ENCODE assay signal across 22 cellular contexts in the genomic region with DNA sequence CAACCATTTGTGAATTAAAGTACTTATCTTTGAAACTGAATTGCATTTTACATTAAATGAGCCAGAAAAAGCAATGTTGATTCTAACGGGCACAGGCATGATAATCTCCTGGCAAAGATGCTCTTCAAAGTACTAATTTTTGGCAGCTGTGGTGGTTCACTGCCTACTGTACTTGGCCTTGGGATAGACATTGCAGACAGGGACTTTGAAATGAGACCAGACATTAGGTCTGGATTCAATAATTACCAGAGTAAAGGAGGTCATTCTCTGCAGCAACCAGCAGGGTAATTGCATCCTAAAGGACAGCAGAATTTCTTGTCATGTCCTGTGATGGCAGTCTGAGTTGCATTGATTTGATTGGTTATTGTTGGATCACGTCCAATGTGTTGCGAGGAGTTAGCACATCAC.
DNase-seq lines count a peak whose midpoint lies in the region; ATAC-seq and TF ChIP-seq lines count a peak whose summit lies in the region.
"Had no signal": no experiment of that assay in that cellular context is flagged by ENCODE, and none has a peak within 500 bp of the region (broad histone marks: within the 10 kb centered on the region; RNA-seq: fewer than 3 reads in every experiment).

No MANE protein-coding gene starts in this region.

- no peaks in the 10 kb centered on the region for H4K20me1 ChIP-seq in neural cell (ENCODE audit: insufficient read depth)

- no peak overlapping the region for H3K27ac ChIP-seq in neural cell (ENCODE audit: low read length)
- H3K27ac ChIP-seq: cardiac muscle cell, heart left ventricle, left lung, vagina had no signal

- no peak overlapping the region for H3K9ac ChIP-seq in neural cell (ENCODE audit: low read length)

- H3K9me3 ChIP-seq in neural cell (ENCODE audit: low read length), result no peaks in the 10 kb centered on the region
- H3K9me3 ChIP-seq: vagina had no signal

- peak; percentile 38 for TF ChIP-seq CTCF in neural cell (IDR thresholded peaks at IDR 0.05; ENCODE audit: poor library complexity, severe bottlenecking)

- H3K27me3 ChIP-seq in H7 (ENCODE audit: control insufficient read depth, insufficient read depth, low read length) (no peaks in the 10 kb centered on the region), neural cell (ENCODE audit: insufficient read depth, low read depth, low read length) (no peaks in the 10 kb centered on the region)
- H3K27me3 ChIP-seq: cardiac muscle cell, heart left ventricle, left lung, vagina had no signal

- no peaks in the 10 kb centered on the region for H3F3A ChIP-seq in neural cell (ENCODE audit: insufficient read depth, low read length, poor library complexity, severe bottlenecking)

- no peak for TF ChIP-seq RAD21 in neural cell (conservative IDR thresholded peaks at IDR 0.05)

- no peaks in the 10 kb centered on the region for H3K9me2 ChIP-seq in neural cell (ENCODE audit: insufficient read depth, low read length)

- H3K36me3 ChIP-seq in H7 (replicated peaks; ENCODE audit: control insufficient read depth, insufficient read depth, low read length) (no peaks in the 10 kb centered on the region), neural cell (ENCODE audit: insufficient read depth, low read length) (no peaks in the 10 kb centered on the region)
- H3K36me3 ChIP-seq: cardiac muscle cell, heart left ventricle, left lung, vagina had no signal

- ATAC-seq in SK-N-SH treated with all-trans-retinoic acid at 6 μM for 48 hours (peak; percentile 57; the same call in 1 of the 3 replicates), GM18861 (IDR thresholded peaks at IDR 0.05; ENCODE audit: unreplicated experiment) (no peak), HG03571 (IDR thresholded peaks at IDR 0.05; ENCODE audit: unreplicated experiment) (no peak)
- ATAC-seq: CD8-positive, alpha-beta T cell; GM12878; heart left ventricle; left lung; natural killer cell treated with Interleukin-12 subunit alpha and Interleukin-12 subunit beta and Interleukin-15 and Interleukin-18, amount 100 ng/mL, for 72 hours had no signal

- no peaks in the 10 kb centered on the region for H3K79me2 ChIP-seq in neural cell (replicated peaks; ENCODE audit: insufficient read depth, low read length)

- no peak overlapping the region for H3K4me2 ChIP-seq in neural cell (ENCODE audit: low read length)

- H3K4me3 ChIP-seq in H7 (ENCODE audit: insufficient read depth, low read depth, low read length) (no peak overlapping the region), neural cell (ENCODE audit: low read length) (no peak overlapping the region)
- H3K4me3 ChIP-seq: cardiac muscle cell, GM12878, heart left ventricle, left lung, vagina had no signal

- no peak overlapping the region for H2AFZ ChIP-seq in neural cell (ENCODE audit: low read depth, low read length)

- peak; percentile 2 for DNase-seq in H7
- DNase-seq in NCI-H1694 treated with DMSO at 0.1 percent for 48 hours (lab: John Stamatoyannopoulos, UW), result peak; percentile 77
- DNase-seq in activated T-cell treated with anti-CD3 and anti-CD28 coated beads, Interleukin-2, amount 50 U/mL, for 1 hour, result no peak
- DNase-seq: activated CD4-positive, alpha-beta T cell treated with anti-CD3 and anti-CD28 coated beads for 48 hours; activated naive CD4-positive, alpha-beta T cell treated with anti-CD3 and anti-CD28 coated beads, Interleukin-2, amount 50 U/mL, for 16 hours; CD8-positive, alpha-beta T cell; DND-41; heart left ventricle; HFFc6; Karpas-422; left lung; NCI-H1048; NCI-H69; substantia nigra had no signal

- no peak for TF ChIP-seq EP300 in neural cell (conservative IDR thresholded peaks at IDR 0.05; ENCODE audit: poor library complexity, severe bottlenecking)

TF ChIP-seq in SK-N-SH treated with all-trans-retinoic acid at 6 μM for 48 hours, 23 proteins besides CTCF, POLR2A, EP300 and RAD21 (continues in another document):
- TF ChIP-seq, protein P1, sequence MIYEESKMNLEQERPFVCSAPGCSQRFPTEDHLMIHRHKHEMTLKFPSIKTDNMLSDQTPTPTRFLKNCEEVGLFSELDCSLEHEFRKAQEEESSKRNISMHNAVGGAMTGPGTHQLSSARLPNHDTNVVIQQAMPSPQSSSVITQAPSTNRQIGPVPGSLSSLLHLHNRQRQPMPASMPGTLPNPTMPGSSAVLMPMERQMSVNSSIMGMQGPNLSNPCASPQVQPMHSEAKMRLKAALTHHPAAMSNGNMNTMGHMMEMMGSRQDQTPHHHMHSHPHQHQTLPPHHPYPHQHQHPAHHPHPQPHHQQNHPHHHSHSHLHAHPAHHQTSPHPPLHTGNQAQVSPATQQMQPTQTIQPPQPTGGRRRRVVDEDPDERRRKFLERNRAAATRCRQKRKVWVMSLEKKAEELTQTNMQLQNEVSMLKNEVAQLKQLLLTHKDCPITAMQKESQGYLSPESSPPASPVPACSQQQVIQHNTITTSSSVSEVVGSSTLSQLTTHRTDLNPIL (CRISPR knock-in tag; IDR thresholded peaks at IDR 0.05; ENCODE audit: low read depth), result no peak
- no peak; the same call in 1 of the 2 replicates for TF ChIP-seq ZNF565 (CRISPR knock-in tag; conservative IDR thresholded peaks at IDR 0.05; ENCODE audit: low read depth)
- TF ChIP-seq ZNF8 (CRISPR knock-in tag; IDR thresholded peaks at IDR 0.05), result no peak; the same call in 1 of the 2 replicates
- TF ChIP-seq ISL1 (CRISPR knock-in tag; IDR thresholded peaks at IDR 0.05), result peak; percentile 52; the same call in 1 of the 2 replicates
- TF ChIP-seq GLIS3 (CRISPR knock-in tag; IDR thresholded peaks at IDR 0.05), result peak; percentile 78; the same call in 1 of the 2 replicates
- peak; percentile 37; the same call in 1 of the 2 replicates for TF ChIP-seq ZFP30 (CRISPR knock-in tag; IDR thresholded peaks at IDR 0.05)
- TF ChIP-seq ESRRG (CRISPR knock-in tag; IDR thresholded peaks at IDR 0.05), result no peak
- TF ChIP-seq TOX (CRISPR knock-in tag; IDR thresholded peaks at IDR 0.05; ENCODE audit: borderline replicate concordance), result no peak
- TF ChIP-seq TCF4 (CRISPR knock-in tag; IDR thresholded peaks at IDR 0.05; ENCODE audit: borderline replicate concordance), result peak; percentile 97
- TF ChIP-seq OSR1 (CRISPR knock-in tag; IDR thresholded peaks at IDR 0.05), result no peak
- TF ChIP-seq CSDC2 (CRISPR knock-in tag; IDR thresholded peaks at IDR 0.05), result no peak
- TF ChIP-seq POU6F1 (CRISPR knock-in tag; IDR thresholded peaks at IDR 0.05; ENCODE audit: borderline replicate concordance, low read depth), result no peak; the same call in 1 of the 2 replicates

TF ChIP-seq in neural cell, 6 proteins besides CTCF, POLR2A, EP300 and RAD21:
- TF ChIP-seq TAF1 (IDR thresholded peaks at IDR 0.05; ENCODE audit: low read depth) (no peak), EZH2 (IDR thresholded peaks at IDR 0.05; ENCODE audit: borderline replicate concordance, insufficient read depth, low read length, poor library complexity, severe bottlenecking) (no peak), REST (IDR thresholded peaks at IDR 0.05; ENCODE audit: borderline replicate concordance) (no peak)
